In genomic region chr1:204362984-204363334, GRCh38 we compare ENCODE assay signal across 10 cellular contexts. TPM values are rescaled to one million over a fixed set of nuclear protein-coding genes. Genes with fewer than 3 reads are reported as not detected.
A peak's percentile ranks its signal among the peaks of the same experiment; 100 is the strongest.
DNase-seq lines count a peak whose midpoint lies in the region; ATAC-seq, FAIRE-seq and TF ChIP-seq lines count a peak whose summit lies in the region.
"Had no signal": no experiment of that assay in that cellular context is flagged by ENCODE, and none has a peak within 500 bp of the region (broad histone marks: within the 10 kb centered on the region; RNA-seq: fewer than 3 reads in every experiment).

No MANE protein-coding gene starts in this region.

- TF ChIP-seq CTCF in astrocyte (IDR thresholded peaks at IDR 0.05; ENCODE audit: insufficient read depth, low read depth, low read length) = no peak
- no peak for TF ChIP-seq CTCF in left lung (IDR thresholded peaks at IDR 0.05)
- TF ChIP-seq CTCF in testis (IDR thresholded peaks at IDR 0.05) = no peak

- H3K27ac Mint-ChIP-seq in T-helper 1 cell treated with Interleukin-12 subunit alpha and Interleukin-12 subunit beta and Interleukin-4 antibody, amounts not matched to agents 30 μg/mL and 1 μg/mL, for 36 hours = no peak overlapping the region
- H3K27ac Mint-ChIP-seq in astrocyte (ENCODE audit: unreplicated experiment) = no peak overlapping the region

- H3K4me3 Mint-ChIP-seq in T-helper 1 cell treated with Interleukin-12 subunit alpha and Interleukin-12 subunit beta and Interleukin-4 antibody, amounts not matched to agents 30 μg/mL and 1 μg/mL, for 36 hours = peak overlapping the region; percentile 64
- H3K4me3 Mint-ChIP-seq in astrocyte (ENCODE audit: unreplicated experiment) = no peak overlapping the region

- H3K36me3 ChIP-seq in astrocyte (ENCODE audit: insufficient read depth, low read length) (no peaks in the 10 kb centered on the region), left lung (no peaks in the 10 kb centered on the region), testis (ENCODE audit: low read depth, missing control alignments) (no peaks in the 10 kb centered on the region)

- no peaks in the 10 kb centered on the region for H3K27me3 Mint-ChIP-seq in T-helper 1 cell treated with Interleukin-12 subunit alpha and Interleukin-12 subunit beta and Interleukin-4 antibody, amounts not matched to agents 30 μg/mL and 1 μg/mL, for 36 hours (ENCODE audit: low read depth)
- H3K27me3 Mint-ChIP-seq in astrocyte (ENCODE audit: low read depth, unreplicated experiment) = peaks cover 47% of the 10 kb centered on the region

- H3K9me3 ChIP-seq in astrocyte (ENCODE audit: insufficient read depth, low read depth, low read length) (no peaks in the 10 kb centered on the region), left lung (no peaks in the 10 kb centered on the region), testis (no peaks in the 10 kb centered on the region)

- peak overlapping the region; percentile 48 for H3K4me3 ChIP-seq in astrocyte (ENCODE audit: insufficient read depth, low read depth, low read length)
- H3K4me3 ChIP-seq in left lung = peak overlapping the region; percentile 22 to 42
- peak overlapping the region; percentile 16 to 60 for H3K4me3 ChIP-seq in testis

- ATAC-seq in left lung = peak; percentile 3

- H3K4me2 ChIP-seq in astrocyte (ENCODE audit: low read length) = peak overlapping the region; percentile 91

- FAIRE-seq in astrocyte (lab: Jason Lieb, UNC) = no peak
- FAIRE-seq: A204.1, H54 had no signal

- H4K20me1 ChIP-seq in astrocyte (ENCODE audit: insufficient read depth, low read length) = no peaks in the 10 kb centered on the region

- no peak for TF ChIP-seq POLR2A in testis (IDR thresholded peaks at IDR 0.05)

- H3K27me3 ChIP-seq in astrocyte (ENCODE audit: insufficient read depth, low read length) = peaks cover 30% of the 10 kb centered on the region
- peaks cover 0 to 25% of the 10 kb centered on the region in 2 donors for H3K27me3 ChIP-seq in left lung
- no peaks in the 10 kb centered on the region for H3K27me3 ChIP-seq in testis

- peak overlapping the region; percentile 92 for H2AFZ ChIP-seq in astrocyte (ENCODE audit: low read depth, low read length)

- WGBS in testis, 2 donors = 21 to 30% methylated on average over 9 to 11 of the region's 11 CpGs

- H3K27ac ChIP-seq in astrocyte (ENCODE audit: low read depth, low read length) (no peak overlapping the region), left lung (peak overlapping the region; percentile 5 to 30), testis (peak overlapping the region; percentile 16 to 57)

- DNase-seq in T-helper 1 cell = no peak
- DNase-seq in astrocyte (ENCODE audit: low read depth) = no peak
- no peak for DNase-seq in left lung
- no peak for DNase-seq in testis
- DNase-seq in mesenteric fat pad (ENCODE audit: low spot score) = no peak
- DNase-seq in UCSD-AML1 (lab: John Stamatoyannopoulos, UW; ENCODE audit: unreplicated experiment) = no peak
- no peak for DNase-seq in AG20443 (ENCODE audit: low spot score)

- peaks cover 9% of the 10 kb centered on the region for H3K4me1 Mint-ChIP-seq in T-helper 1 cell treated with Interleukin-12 subunit alpha and Interleukin-12 subunit beta and Interleukin-4 antibody, amounts not matched to agents 30 μg/mL and 1 μg/mL, for 36 hours (ENCODE audit: low read depth)
- H3K4me1 Mint-ChIP-seq in astrocyte (ENCODE audit: low read depth, unreplicated experiment) = peaks cover 10% of the 10 kb centered on the region

- H3K9me3 Mint-ChIP-seq in T-helper 1 cell treated with Interleukin-12 subunit alpha and Interleukin-12 subunit beta and Interleukin-4 antibody, amounts not matched to agents 30 μg/mL and 1 μg/mL, for 36 hours = no peaks in the 10 kb centered on the region
- no peaks in the 10 kb centered on the region for H3K9me3 Mint-ChIP-seq in astrocyte (ENCODE audit: unreplicated experiment)

- H3K4me1 ChIP-seq in astrocyte (ENCODE audit: insufficient read depth, low read length) (peaks cover 17% of the 10 kb centered on the region), left lung (peaks cover 0 to 14% of the 10 kb centered on the region in 2 donors), testis (peaks cover 20% of the 10 kb centered on the region)

- intact Hi-C loops in left lung (cut with DNase I) = loop anchor here in 1 of 2 donors (5.0 kb wide), 1 partner anchor 201 kb away; no protein-coding TSS in a partner anchor
- intact Hi-C loops in testis (cut with DNase I; ENCODE audit: low total_unique reads) = loop anchor here (5.0 kb wide), 1 partner anchor 151 kb away; the partner anchor contains the start of gene GOLT1A

- no peaks in the 10 kb centered on the region for H3K36me3 Mint-ChIP-seq in T-helper 1 cell treated with Interleukin-12 subunit alpha and Interleukin-12 subunit beta and Interleukin-4 antibody, amounts not matched to agents 30 μg/mL and 1 μg/mL, for 36 hours (ENCODE audit: low read depth)
- H3K36me3 Mint-ChIP-seq in astrocyte (ENCODE audit: low read depth, unreplicated experiment) = peaks cover 4% of the 10 kb centered on the region

- no peaks in the 10 kb centered on the region for H3K79me2 ChIP-seq in astrocyte (ENCODE audit: insufficient read depth, low read length)

- H3K9ac ChIP-seq in astrocyte (ENCODE audit: low read length) = peak overlapping the region; percentile 63

RNA-seq across cellular contexts. Expression of gene PLEKHA6, which starts 3.2 kb away (rescaled TPM):
- total RNA-seq in astrocyte (1.5 and 2.7 TPM in 2 replicates), left lung (10 to 100 TPM in 1 of 2 donors, 1 to 10 TPM in 1; 5.1 to 14.0 TPM), testis (10 to 100 TPM in 1 of 2 donors, 1 to 10 TPM in 1; 5.9 to 14.7 TPM), mesenteric fat pad (3.5 TPM)
- polyA plus RNA-seq in testis (ENCODE audit: insufficient read depth, low read depth, low replicate concordance) = 10.0 TPM

RNA-seq across cellular contexts. Expression of gene PPP1R15B, which starts 48.7 kb away (rescaled TPM):
- total RNA-seq in astrocyte = 38.8 and 40.0 TPM in 2 replicates
- 10 to 100 TPM; 35.7 to 53.0 TPM for total RNA-seq in left lung
- 10 to 100 TPM; 40.1 to 42.0 TPM for total RNA-seq in testis
- 22.5 TPM for polyA plus RNA-seq in testis (ENCODE audit: insufficient read depth, low read depth, low replicate concordance)
- total RNA-seq in mesenteric fat pad = 132 TPM
